In the genomic region with DNA sequence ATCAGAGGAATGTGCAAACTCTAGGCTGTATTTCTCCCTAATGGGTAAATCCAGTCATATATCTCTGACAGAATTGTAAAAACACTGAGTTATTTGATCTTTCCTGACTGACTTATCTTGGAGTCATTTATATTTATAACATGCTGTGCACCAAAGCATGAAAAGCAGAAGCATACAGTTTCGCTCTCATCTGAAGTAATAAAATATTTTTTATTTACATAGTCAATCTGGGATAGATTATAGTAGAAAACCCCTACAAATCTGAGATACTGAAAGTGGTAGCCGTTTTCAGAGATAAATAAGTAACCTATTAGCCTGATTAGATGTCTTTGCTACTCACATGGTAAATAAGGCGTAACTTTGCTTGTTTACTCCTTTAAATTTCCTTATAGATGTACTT, we compare ENCODE assay signal across 1 cellular context.
TF ChIP-seq lines count a peak whose summit lies in the region.

No MANE protein-coding gene starts in this region.

TF ChIP-seq in GM12878, 131 proteins besides CTCF, POLR2A, EP300 and RAD21 (continued from another document and continues in another):
- TF ChIP-seq, protein P1, sequence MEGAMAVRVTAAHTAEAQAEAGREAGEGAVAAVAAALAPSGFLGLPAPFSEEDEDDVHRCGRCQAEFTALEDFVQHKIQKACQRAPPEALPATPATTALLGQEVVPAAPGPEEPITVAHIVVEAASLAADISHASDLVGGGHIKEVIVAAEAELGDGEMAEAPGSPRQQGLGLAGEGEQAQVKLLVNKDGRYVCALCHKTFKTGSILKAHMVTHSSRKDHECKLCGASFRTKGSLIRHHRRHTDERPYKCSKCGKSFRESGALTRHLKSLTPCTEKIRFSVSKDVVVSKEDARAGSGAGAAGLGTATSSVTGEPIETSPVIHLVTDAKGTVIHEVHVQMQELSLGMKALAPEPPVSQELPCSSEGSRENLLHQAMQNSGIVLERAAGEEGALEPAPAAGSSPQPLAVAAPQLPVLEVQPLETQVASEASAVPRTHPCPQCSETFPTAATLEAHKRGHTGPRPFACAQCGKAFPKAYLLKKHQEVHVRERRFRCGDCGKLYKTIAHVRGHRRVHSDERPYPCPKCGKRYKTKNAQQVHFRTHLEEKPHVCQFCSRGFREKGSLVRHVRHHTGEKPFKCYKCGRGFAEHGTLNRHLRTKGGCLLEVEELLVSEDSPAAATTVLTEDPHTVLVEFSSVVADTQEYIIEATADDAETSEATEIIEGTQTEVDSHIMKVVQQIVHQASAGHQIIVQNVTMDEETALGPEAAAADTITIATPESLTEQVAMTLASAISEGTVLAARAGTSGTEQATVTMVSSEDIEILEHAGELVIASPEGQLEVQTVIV (IDR thresholded peaks at IDR 0.05; ENCODE audit: borderline replicate concordance, partially characterized antibody), result no peak
- TF ChIP-seq BCL11A (IDR thresholded peaks at IDR 0.05; ENCODE audit: low read depth, low read length), result 0 out of 2 replicates have a peak, but pooled peaks have one; percentile 18
- no peak for TF ChIP-seq ASH2L (IDR thresholded peaks at IDR 0.05; ENCODE audit: borderline replicate concordance, low read depth)
- no peak for TF ChIP-seq HDGF (IDR thresholded peaks at IDR 0.05)
- TF ChIP-seq YY1 (IDR thresholded peaks at IDR 0.05; ENCODE audit: low read depth, low read length), result no peak
- no peak for TF ChIP-seq ZNF217 (IDR thresholded peaks at IDR 0.05)
- TF ChIP-seq, protein P2, sequence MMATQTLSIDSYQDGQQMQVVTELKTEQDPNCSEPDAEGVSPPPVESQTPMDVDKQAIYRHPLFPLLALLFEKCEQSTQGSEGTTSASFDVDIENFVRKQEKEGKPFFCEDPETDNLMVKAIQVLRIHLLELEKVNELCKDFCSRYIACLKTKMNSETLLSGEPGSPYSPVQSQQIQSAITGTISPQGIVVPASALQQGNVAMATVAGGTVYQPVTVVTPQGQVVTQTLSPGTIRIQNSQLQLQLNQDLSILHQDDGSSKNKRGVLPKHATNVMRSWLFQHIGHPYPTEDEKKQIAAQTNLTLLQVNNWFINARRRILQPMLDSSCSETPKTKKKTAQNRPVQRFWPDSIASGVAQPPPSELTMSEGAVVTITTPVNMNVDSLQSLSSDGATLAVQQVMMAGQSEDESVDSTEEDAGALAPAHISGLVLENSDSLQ (IDR thresholded peaks at IDR 0.05), result no peak
- no peak for TF ChIP-seq WRNIP1 (IDR thresholded peaks at IDR 0.05; ENCODE audit: borderline replicate concordance, low read depth, low read length)
- no peak; the same call in 1 of the 2 replicates for TF ChIP-seq NFIC (IDR thresholded peaks at IDR 0.05; ENCODE audit: low read depth, low read length)
- no peak for TF ChIP-seq PML (IDR thresholded peaks at IDR 0.05; ENCODE audit: low read length)
- TF ChIP-seq, protein P3, sequence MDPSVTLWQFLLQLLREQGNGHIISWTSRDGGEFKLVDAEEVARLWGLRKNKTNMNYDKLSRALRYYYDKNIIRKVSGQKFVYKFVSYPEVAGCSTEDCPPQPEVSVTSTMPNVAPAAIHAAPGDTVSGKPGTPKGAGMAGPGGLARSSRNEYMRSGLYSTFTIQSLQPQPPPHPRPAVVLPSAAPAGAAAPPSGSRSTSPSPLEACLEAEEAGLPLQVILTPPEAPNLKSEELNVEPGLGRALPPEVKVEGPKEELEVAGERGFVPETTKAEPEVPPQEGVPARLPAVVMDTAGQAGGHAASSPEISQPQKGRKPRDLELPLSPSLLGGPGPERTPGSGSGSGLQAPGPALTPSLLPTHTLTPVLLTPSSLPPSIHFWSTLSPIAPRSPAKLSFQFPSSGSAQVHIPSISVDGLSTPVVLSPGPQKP (IDR thresholded peaks at IDR 0.05; ENCODE audit: low read depth, low read length), result no peak
- TF ChIP-seq ATF7 (IDR thresholded peaks at IDR 0.05; ENCODE audit: low read depth), result peak; percentile 41
- no peak for TF ChIP-seq SMARCA5 (IDR thresholded peaks at IDR 0.05)
- no peak for TF ChIP-seq SPI1 (IDR thresholded peaks at IDR 0.05; ENCODE audit: borderline replicate concordance, insufficient read depth, low read depth, low read length)
- TF ChIP-seq CHD4 (IDR thresholded peaks at IDR 0.05), result no peak
- TF ChIP-seq ZNF24 (IDR thresholded peaks at IDR 0.05), result no peak
- no peak for TF ChIP-seq GATAD2B (conservative IDR thresholded peaks at IDR 0.05; ENCODE audit: low read depth)
- TF ChIP-seq NR2C1 (IDR thresholded peaks at IDR 0.05), result no peak
- no peak for TF ChIP-seq ZNF622 (IDR thresholded peaks at IDR 0.05)
- no peak for TF ChIP-seq YBX1 (IDR thresholded peaks at IDR 0.05)
- TF ChIP-seq BHLHE40 (IDR thresholded peaks at IDR 0.05; ENCODE audit: borderline replicate concordance in 1 of 2, low read depth in 2 of 2, low read length in 1 of 2), result no peak
- TF ChIP-seq TCF12 (IDR thresholded peaks at IDR 0.05; ENCODE audit: low read depth, low read length), result no peak
- TF ChIP-seq KLF5 (IDR thresholded peaks at IDR 0.05; ENCODE audit: partially characterized antibody), result no peak
- no peak for TF ChIP-seq CEBPB (IDR thresholded peaks at IDR 0.05; ENCODE audit: borderline replicate concordance in 1 of 2, low read depth in 2 of 2, low read length in 2 of 2)
- TF ChIP-seq, protein P4, sequence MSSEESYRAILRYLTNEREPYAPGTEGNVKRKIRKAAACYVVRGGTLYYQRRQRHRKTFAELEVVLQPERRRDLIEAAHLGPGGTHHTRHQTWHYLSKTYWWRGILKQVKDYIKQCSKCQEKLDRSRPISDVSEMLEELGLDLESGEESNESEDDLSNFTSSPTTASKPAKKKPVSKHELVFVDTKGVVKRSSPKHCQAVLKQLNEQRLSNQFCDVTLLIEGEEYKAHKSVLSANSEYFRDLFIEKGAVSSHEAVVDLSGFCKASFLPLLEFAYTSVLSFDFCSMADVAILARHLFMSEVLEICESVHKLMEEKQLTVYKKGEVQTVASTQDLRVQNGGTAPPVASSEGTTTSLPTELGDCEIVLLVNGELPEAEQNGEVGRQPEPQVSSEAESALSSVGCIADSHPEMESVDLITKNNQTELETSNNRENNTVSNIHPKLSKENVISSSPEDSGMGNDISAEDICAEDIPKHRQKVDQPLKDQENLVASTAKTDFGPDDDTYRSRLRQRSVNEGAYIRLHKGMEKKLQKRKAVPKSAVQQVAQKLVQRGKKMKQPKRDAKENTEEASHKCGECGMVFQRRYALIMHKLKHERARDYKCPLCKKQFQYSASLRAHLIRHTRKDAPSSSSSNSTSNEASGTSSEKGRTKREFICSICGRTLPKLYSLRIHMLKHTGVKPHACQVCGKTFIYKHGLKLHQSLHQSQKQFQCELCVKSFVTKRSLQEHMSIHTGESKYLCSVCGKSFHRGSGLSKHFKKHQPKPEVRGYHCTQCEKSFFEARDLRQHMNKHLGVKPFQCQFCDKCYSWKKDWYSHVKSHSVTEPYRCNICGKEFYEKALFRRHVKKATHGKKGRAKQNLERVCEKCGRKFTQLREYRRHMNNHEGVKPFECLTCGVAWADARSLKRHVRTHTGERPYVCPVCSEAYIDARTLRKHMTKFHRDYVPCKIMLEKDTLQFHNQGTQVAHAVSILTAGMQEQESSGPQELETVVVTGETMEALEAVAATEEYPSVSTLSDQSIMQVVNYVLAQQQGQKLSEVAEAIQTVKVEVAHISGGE (CRISPR knock-in tag; IDR thresholded peaks at IDR 0.05), result no peak
- TF ChIP-seq, protein P5, sequence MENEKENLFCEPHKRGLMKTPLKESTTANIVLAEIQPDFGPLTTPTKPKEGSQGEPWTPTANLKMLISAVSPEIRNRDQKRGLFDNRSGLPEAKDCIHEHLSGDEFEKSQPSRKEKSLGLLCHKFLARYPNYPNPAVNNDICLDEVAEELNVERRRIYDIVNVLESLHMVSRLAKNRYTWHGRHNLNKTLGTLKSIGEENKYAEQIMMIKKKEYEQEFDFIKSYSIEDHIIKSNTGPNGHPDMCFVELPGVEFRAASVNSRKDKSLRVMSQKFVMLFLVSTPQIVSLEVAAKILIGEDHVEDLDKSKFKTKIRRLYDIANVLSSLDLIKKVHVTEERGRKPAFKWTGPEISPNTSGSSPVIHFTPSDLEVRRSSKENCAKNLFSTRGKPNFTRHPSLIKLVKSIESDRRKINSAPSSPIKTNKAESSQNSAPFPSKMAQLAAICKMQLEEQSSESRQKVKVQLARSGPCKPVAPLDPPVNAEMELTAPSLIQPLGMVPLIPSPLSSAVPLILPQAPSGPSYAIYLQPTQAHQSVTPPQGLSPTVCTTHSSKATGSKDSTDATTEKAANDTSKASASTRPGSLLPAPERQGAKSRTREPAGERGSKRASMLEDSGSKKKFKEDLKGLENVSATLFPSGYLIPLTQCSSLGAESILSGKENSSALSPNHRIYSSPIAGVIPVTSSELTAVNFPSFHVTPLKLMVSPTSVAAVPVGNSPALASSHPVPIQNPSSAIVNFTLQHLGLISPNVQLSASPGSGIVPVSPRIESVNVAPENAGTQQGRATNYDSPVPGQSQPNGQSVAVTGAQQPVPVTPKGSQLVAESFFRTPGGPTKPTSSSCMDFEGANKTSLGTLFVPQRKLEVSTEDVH (IDR thresholded peaks at IDR 0.05; ENCODE audit: low read depth, partially characterized antibody), result no peak
- no peak for TF ChIP-seq ZZZ3 (IDR thresholded peaks at IDR 0.05; ENCODE audit: control insufficient read depth, insufficient read length, low read depth)
- TF ChIP-seq, protein P6, sequence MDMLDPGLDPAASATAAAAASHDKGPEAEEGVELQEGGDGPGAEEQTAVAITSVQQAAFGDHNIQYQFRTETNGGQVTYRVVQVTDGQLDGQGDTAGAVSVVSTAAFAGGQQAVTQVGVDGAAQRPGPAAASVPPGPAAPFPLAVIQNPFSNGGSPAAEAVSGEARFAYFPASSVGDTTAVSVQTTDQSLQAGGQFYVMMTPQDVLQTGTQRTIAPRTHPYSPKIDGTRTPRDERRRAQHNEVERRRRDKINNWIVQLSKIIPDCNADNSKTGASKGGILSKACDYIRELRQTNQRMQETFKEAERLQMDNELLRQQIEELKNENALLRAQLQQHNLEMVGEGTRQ (IDR thresholded peaks at IDR 0.05; ENCODE audit: borderline replicate concordance, low read depth, low read length), result no peak
- TF ChIP-seq SUZ12 (IDR thresholded peaks at IDR 0.05; ENCODE audit: unreplicated experiment), result no peak
- TF ChIP-seq TCF3 (IDR thresholded peaks at IDR 0.05; ENCODE audit: borderline replicate concordance, insufficient read depth, low read depth, low read length), result no peak
- no peak for TF ChIP-seq ZNF207 (IDR thresholded peaks at IDR 0.05; ENCODE audit: borderline replicate concordance)
- no peak for TF ChIP-seq GABPA (IDR thresholded peaks at IDR 0.05; ENCODE audit: low read depth)
- no peak for TF ChIP-seq MYC (IDR thresholded peaks at IDR 0.05; ENCODE audit: insufficient read depth, insufficient read length, insufficient replicate concordance, low read length, severe bottlenecking)
- no peak for TF ChIP-seq RCOR1 (conservative IDR thresholded peaks at IDR 0.05; ENCODE audit: low read depth, low read length)
- no peak for TF ChIP-seq CHD1 (IDR thresholded peaks at IDR 0.05; ENCODE audit: low read depth, low read length)
- 0 out of 2 replicates have a peak, but pooled peaks have one; percentile 22 for TF ChIP-seq IKZF1 (conservative IDR thresholded peaks at IDR 0.05)
- TF ChIP-seq, protein P7, sequence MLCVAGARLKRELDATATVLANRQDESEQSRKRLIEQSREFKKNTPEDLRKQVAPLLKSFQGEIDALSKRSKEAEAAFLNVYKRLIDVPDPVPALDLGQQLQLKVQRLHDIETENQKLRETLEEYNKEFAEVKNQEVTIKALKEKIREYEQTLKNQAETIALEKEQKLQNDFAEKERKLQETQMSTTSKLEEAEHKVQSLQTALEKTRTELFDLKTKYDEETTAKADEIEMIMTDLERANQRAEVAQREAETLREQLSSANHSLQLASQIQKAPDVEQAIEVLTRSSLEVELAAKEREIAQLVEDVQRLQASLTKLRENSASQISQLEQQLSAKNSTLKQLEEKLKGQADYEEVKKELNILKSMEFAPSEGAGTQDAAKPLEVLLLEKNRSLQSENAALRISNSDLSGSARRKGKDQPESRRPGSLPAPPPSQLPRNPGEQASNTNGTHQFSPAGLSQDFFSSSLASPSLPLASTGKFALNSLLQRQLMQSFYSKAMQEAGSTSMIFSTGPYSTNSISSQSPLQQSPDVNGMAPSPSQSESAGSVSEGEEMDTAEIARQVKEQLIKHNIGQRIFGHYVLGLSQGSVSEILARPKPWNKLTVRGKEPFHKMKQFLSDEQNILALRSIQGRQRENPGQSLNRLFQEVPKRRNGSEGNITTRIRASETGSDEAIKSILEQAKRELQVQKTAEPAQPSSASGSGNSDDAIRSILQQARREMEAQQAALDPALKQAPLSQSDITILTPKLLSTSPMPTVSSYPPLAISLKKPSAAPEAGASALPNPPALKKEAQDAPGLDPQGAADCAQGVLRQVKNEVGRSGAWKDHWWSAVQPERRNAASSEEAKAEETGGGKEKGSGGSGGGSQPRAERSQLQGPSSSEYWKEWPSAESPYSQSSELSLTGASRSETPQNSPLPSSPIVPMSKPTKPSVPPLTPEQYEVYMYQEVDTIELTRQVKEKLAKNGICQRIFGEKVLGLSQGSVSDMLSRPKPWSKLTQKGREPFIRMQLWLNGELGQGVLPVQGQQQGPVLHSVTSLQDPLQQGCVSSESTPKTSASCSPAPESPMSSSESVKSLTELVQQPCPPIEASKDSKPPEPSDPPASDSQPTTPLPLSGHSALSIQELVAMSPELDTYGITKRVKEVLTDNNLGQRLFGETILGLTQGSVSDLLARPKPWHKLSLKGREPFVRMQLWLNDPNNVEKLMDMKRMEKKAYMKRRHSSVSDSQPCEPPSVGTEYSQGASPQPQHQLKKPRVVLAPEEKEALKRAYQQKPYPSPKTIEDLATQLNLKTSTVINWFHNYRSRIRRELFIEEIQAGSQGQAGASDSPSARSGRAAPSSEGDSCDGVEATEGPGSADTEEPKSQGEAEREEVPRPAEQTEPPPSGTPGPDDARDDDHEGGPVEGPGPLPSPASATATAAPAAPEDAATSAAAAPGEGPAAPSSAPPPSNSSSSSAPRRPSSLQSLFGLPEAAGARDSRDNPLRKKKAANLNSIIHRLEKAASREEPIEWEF (IDR thresholded peaks at IDR 0.05; ENCODE audit: insufficient replicate concordance, low read depth, low read length), result no peak
- no peak for TF ChIP-seq SUPT20H (IDR thresholded peaks at IDR 0.05; ENCODE audit: borderline replicate concordance, control insufficient read depth, low read depth, low read length)
- no peak for TF ChIP-seq SMC3 (IDR thresholded peaks at IDR 0.05; ENCODE audit: borderline replicate concordance, low read length)
- TF ChIP-seq TCF7 (IDR thresholded peaks at IDR 0.05; ENCODE audit: borderline replicate concordance), result no peak
- TF ChIP-seq HDAC2 (IDR thresholded peaks at IDR 0.05), result no peak
- no peak for TF ChIP-seq TBL1XR1 (IDR thresholded peaks at IDR 0.05; ENCODE audit: low read depth, low read length)
- TF ChIP-seq KDM1A (IDR thresholded peaks at IDR 0.05; ENCODE audit: borderline replicate concordance), result no peak
- TF ChIP-seq KAT2A (conservative IDR thresholded peaks at IDR 0.05; ENCODE audit: control insufficient read depth, low read depth, low read length), result no peak
- no peak for TF ChIP-seq SP1 (IDR thresholded peaks at IDR 0.05; ENCODE audit: low read depth, low read length)
- TF ChIP-seq NFXL1 (IDR thresholded peaks at IDR 0.05; ENCODE audit: borderline replicate concordance), result no peak
- no peak for TF ChIP-seq RB1 (IDR thresholded peaks at IDR 0.05; ENCODE audit: borderline replicate concordance)
- no peak for TF ChIP-seq NBN (IDR thresholded peaks at IDR 0.05)
- no peak for TF ChIP-seq CBFB (IDR thresholded peaks at IDR 0.05; ENCODE audit: low read depth)
- TF ChIP-seq BRCA1 (IDR thresholded peaks at IDR 0.05; ENCODE audit: low read depth, low read length), result no peak
- peak; percentile 57 for TF ChIP-seq MEF2B (IDR thresholded peaks at IDR 0.05; ENCODE audit: partially characterized antibody, poor library complexity, severe bottlenecking)
